ENCODE assay signal across 31 cellular contexts in the genomic region with DNA sequence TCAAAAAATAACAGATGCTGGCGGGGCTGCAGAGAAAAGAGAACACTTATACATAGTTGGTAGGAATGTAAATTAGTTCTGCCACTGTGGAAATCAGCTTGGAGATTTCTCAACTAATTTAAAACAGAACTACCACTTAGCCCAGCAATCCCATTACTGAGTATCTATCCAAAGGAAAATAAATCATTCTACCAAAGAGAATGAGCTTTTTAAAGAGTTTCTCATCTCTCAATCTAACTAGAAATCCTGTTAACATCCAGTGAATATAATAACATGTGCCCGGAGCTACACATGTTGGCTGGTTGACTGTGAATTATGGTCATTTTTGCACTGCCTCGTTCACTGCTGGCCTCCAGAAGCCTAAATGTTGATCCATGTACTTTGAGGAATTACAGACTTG. TPM values are rescaled to one million over a fixed set of nuclear protein-coding genes. Genes with fewer than 3 reads are reported as not detected.
"Had no signal": no experiment of that assay in that cellular context is flagged by ENCODE, and none has a peak within 500 bp of the region (broad histone marks: within the 10 kb centered on the region; RNA-seq: fewer than 3 reads in every experiment).

No MANE protein-coding gene starts in this region.

- H3K4me1 ChIP-seq: gastrocnemius medialis, prostate gland, right atrium auricular region, sigmoid colon, spleen, tibial nerve, upper lobe of left lung had no signal

- H3K4me3 ChIP-seq: gastrocnemius medialis, lung, prostate gland, right atrium auricular region, sigmoid colon, spleen, thoracic aorta, tibial nerve, upper lobe of left lung had no signal

- ATAC-seq: esophagus mucosa; gastrocnemius medialis; left lobe of liver; natural killer cell treated with Interleukin-12 subunit alpha and Interleukin-12 subunit beta and Interleukin-15 and Interleukin-18, amount 100 ng/mL, for 72 hours; stimulated activated memory B cell treated with anti-CD40 and anti-IgM and Interleukin-4, amounts not matched to agents 10 μg/mL and 1 μg/mL and 100 μg/mL, for 72 hours; stimulated activated naive CD8-positive, alpha-beta T cell treated with anti-CD3 and anti-CD28 coated beads, Interleukin-15, Interleukin-2, amounts not matched to agents 100 U/mL and 50 U/mL, for 24 hours had no signal

- H3K27ac ChIP-seq: epithelial cell of prostate, gastrocnemius medialis, neutrophil, prostate gland, right atrium auricular region, sigmoid colon, spleen, thoracic aorta, tibial nerve, upper lobe of left lung had no signal

- H3K9me3 ChIP-seq: gastrocnemius medialis, neutrophil, prostate gland, right atrium auricular region, sigmoid colon, spleen, thoracic aorta, tibial nerve, upper lobe of left lung had no signal

- FAIRE-seq: colon, keratinocyte, urothelium cell line had no signal

- DNase-seq: effector CD8-positive, alpha-beta T cell; endodermal cell; foreskin fibroblast; gastrocnemius medialis; head of caudate nucleus; naive B cell; sigmoid colon; spleen; stimulated activated CD4-positive, alpha-beta T cell treated with anti-CD3 and anti-CD28 coated beads, Interleukin-4, amount 100 ng/mL, for 4 hours; stimulated activated naive CD8-positive, alpha-beta T cell treated with anti-CD3 and anti-CD28 coated beads, Interleukin-15, Interleukin-2, amounts not matched to agents 100 U/mL and 50 U/mL, for 24 hours; upper lobe of left lung had no signal

- H3K27me3 ChIP-seq: gastrocnemius medialis, neutrophil, right atrium auricular region, sigmoid colon, spleen, tibial nerve, upper lobe of left lung had no signal

- H3K36me3 ChIP-seq: gastrocnemius medialis, neutrophil, prostate gland, right atrium auricular region, sigmoid colon, spleen, thoracic aorta, tibial nerve, upper lobe of left lung had no signal

RNA-seq across cellular contexts. Expression of a gene that starts 43.3 kb away (rescaled TPM):
- total RNA-seq: natural killer cell treated with Interleukin-12 subunit alpha and Interleukin-12 subunit beta and Interleukin-15 and Interleukin-18, amount 100 ng/mL, for 72 hours had no signal

RNA-seq across cellular contexts. Expression of a gene that starts 58.4 kb away (rescaled TPM):
- total RNA-seq: cerebellum; gastrocnemius medialis; glomerular endothelial cell; left lobe of liver; liver; lung; mononuclear cell; natural killer cell treated with Interleukin-12 subunit alpha and Interleukin-12 subunit beta and Interleukin-15 and Interleukin-18, amount 100 ng/mL, for 72 hours; osteocyte; prostate gland; right atrium auricular region; sigmoid colon; skeletal muscle tissue; spleen; thoracic aorta; tibial nerve; upper lobe of left lung had no signal
- polyA plus RNA-seq: keratinocyte, liver, lung, sigmoid colon, spleen had no signal
